In genomic region chr5:152142845-152143469, GRCh38 we compare ENCODE assay signal across 9 cellular contexts.
DNase-seq lines count a peak whose midpoint lies in the region; ATAC-seq, FAIRE-seq and TF ChIP-seq lines count a peak whose summit lies in the region.
"Had no signal": no experiment of that assay in that cellular context is flagged by ENCODE, and none has a peak within 500 bp of the region (broad histone marks: within the 10 kb centered on the region; RNA-seq: fewer than 3 reads in every experiment).

No MANE protein-coding gene starts in this region.

- ATAC-seq in HG02759 (IDR thresholded peaks at IDR 0.05; ENCODE audit: unreplicated experiment), result peak; percentile 87
- peak; percentile 96 for ATAC-seq in WTC11

- H3K4me3 Mint-ChIP-seq in WTC11, result no peak overlapping the region

- H3K36me3 ChIP-seq in bronchial epithelial cell (ENCODE audit: control insufficient read depth, insufficient read depth, low read length), result no peaks in the 10 kb centered on the region

- peaks cover 11% of the 10 kb centered on the region for H3K4me1 Mint-ChIP-seq in WTC11

- no peaks in the 10 kb centered on the region for H3K27me3 Mint-ChIP-seq in WTC11 (ENCODE audit: low read depth)

- no peaks in the 10 kb centered on the region for H3K9me3 Mint-ChIP-seq in WTC11

- H3K36me3 Mint-ChIP-seq in WTC11, result no peaks in the 10 kb centered on the region

- H3K27me3 ChIP-seq in bronchial epithelial cell (ENCODE audit: control insufficient read depth, insufficient read depth, low read length), result no peaks in the 10 kb centered on the region

- DNase-seq in NCI-H1417 (lab: John Stamatoyannopoulos, UW) (peak; percentile 12 to 69 (median 66)), NCI-H1417 treated with DMSO at 0.1 percent for 48 hours (lab: John Stamatoyannopoulos, UW) (no peak), NCI-H2029 (lab: John Stamatoyannopoulos, UW) (peak; percentile 45), WTC11 (ENCODE audit: low spot score) (peak; percentile 82), bronchial epithelial cell (ENCODE audit: low read depth) (peak; percentile 46), kidney glomerular epithelial cell (lab: John Stamatoyannopoulos, UW) (peak; percentile 40)
- DNase-seq in stimulated activated CD4-positive, alpha-beta T cell treated with anti-CD3 and anti-CD28 coated beads, Interleukin-4, amount 100 ng/mL, for 24 hours, result peak; percentile 67

- CTCF ChIA-PET in WTC11 (lab: Charles Lee), result interaction anchor here (0.5 to 6.3 kb wide), 31 partner anchors 16 to 868 kb away, joined by 3 to 99 read pairs (median 4); partner anchors contain the start of genes G3BP1 and GLRA1

- H3K4me3 ChIP-seq in bronchial epithelial cell (ENCODE audit: low read depth, low read length), result no peak overlapping the region
- H3K4me3 ChIP-seq: skin epidermis had no signal

- FAIRE-seq in bronchial epithelial cell (lab: Jason Lieb, UNC), result no peak

- POLR2A ChIA-PET in WTC11 (lab: Charles Lee), result no interaction called here

- TF ChIP-seq CTCF in WTC11 (IDR thresholded peaks at IDR 0.05) (peak; percentile 89), bronchial epithelial cell (IDR thresholded peaks at IDR 0.05; ENCODE audit: insufficient read depth, low read length, severe bottlenecking) (peak; percentile 97)

- H3K27ac Mint-ChIP-seq in WTC11, result no peak overlapping the region

TF ChIP-seq in WTC11, 78 proteins besides CTCF, POLR2A, EP300 and RAD21:
- TF ChIP-seq, protein P1, sequence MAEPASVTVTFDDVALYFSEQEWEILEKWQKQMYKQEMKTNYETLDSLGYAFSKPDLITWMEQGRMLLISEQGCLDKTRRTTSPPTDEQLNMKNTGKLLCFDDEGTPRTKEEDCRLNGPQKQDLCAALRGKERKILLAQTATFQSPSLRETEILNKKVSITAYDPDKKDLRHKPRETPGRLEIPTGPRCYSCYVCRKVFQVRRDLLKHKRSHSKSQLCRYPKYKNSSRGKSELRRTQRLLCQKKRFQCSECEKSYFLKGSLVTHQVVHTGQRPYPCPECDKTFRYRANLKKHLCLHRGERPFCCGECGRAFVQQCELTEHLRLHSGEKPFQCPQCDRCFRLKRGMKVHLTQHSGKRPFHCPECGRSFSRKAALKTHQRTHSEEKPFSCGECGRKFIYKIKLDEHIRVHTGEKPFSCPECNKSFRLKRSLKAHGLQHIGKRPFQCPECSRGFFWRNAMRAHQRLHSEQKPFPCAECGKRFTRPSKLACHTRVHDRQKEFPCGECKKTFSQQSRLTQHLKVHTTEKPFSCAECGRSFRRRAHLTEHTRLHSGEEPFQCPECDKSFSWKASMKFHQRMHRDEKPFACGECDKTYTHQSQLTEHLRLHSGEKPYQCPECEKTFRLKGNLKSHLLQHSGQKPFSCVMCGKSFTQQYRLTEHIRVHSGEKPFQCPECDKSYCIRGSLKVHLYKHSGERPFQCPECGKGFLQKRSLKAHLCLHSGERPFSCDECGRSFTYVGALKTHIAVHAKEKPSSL (CRISPR knock-in tag; conservative IDR thresholded peaks at IDR 0.05), result no peak
- TF ChIP-seq ZNF232 (CRISPR knock-in tag; IDR thresholded peaks at IDR 0.05) (no peak), KAT7 (CRISPR knock-in tag; IDR thresholded peaks at IDR 0.05; ENCODE audit: borderline replicate concordance) (no peak)
TF ChIP-seq in WTC11: peak in this region for 0.
